Comparison of ENCODE assay signal across 8 cellular contexts in genomic region chr2:218781691-218782528, GRCh38. TPM values are rescaled to one million over a fixed set of nuclear protein-coding genes. Genes with fewer than 3 reads are reported as not detected.
DNase-seq lines count a peak whose midpoint lies in the region; ATAC-seq and TF ChIP-seq lines count a peak whose summit lies in the region.

CYP27A1 (plus strand) TSS chr2:218782147; CDS start chr2:218782183, 36 bp downstream.

- POLR2A ChIA-PET in AG04449 (lab: Yijun Ruan, JAX), result no interaction called here
- POLR2A ChIA-PET in activated CD4-positive, alpha-beta memory T cell treated with anti-CD3 and anti-CD28 coated beads, Interleukin-2, amount 10 ng/mL, durations not matched to agents 7 days and 5 days (lab: Charles Lee), result no interaction called here

- H3K36me3 Mint-ChIP-seq in stimulated activated memory B cell treated with anti-CD40 and anti-IgM and Interleukin-4, amounts not matched to agents 10 μg/mL and 1 μg/mL and 100 μg/mL, for 72 hours, result peaks cover 19% of the 10 kb centered on the region
- H3K36me3 Mint-ChIP-seq in activated CD4-positive, alpha-beta memory T cell treated with anti-CD3 and anti-CD28 coated beads, Interleukin-2, amount 10 ng/mL, durations not matched to agents 7 days and 5 days (ENCODE audit: low read depth), result peaks cover 7% of the 10 kb centered on the region

- H3K27me3 ChIP-seq in HUES64 (ENCODE audit: insufficient read depth, low read length), result peaks cover 37% of the 10 kb centered on the region

- WGBS in HUES64, result under 1% methylated on average over 76 of the region's 76 CpGs

- no peaks in the 10 kb centered on the region for H3K36me3 ChIP-seq in HUES64 (ENCODE audit: insufficient read depth, low read length)

- H3K4me1 ChIP-seq in HUES64 (ENCODE audit: insufficient read depth, low read length), result peaks cover 6% of the 10 kb centered on the region

- no peak within 1 kb of the TSS for H3K27ac ChIP-seq in HUES64 (ENCODE audit: low read depth, low read length)
- peak within 1 kb of the TSS; percentile 84 to 88 for H3K27ac ChIP-seq in coronary artery

- H3K4me3 Mint-ChIP-seq in stimulated activated memory B cell treated with anti-CD40 and anti-IgM and Interleukin-4, amounts not matched to agents 10 μg/mL and 1 μg/mL and 100 μg/mL, for 72 hours, result no peak within 1 kb of the TSS
- H3K4me3 Mint-ChIP-seq in activated CD4-positive, alpha-beta memory T cell treated with anti-CD3 and anti-CD28 coated beads, Interleukin-2, amount 10 ng/mL, durations not matched to agents 7 days and 5 days, result no peak within 1 kb of the TSS

- no peak within 1 kb of the TSS for H3K27ac Mint-ChIP-seq in stimulated activated memory B cell treated with anti-CD40 and anti-IgM and Interleukin-4, amounts not matched to agents 10 μg/mL and 1 μg/mL and 100 μg/mL, for 72 hours
- H3K27ac Mint-ChIP-seq in activated CD4-positive, alpha-beta memory T cell treated with anti-CD3 and anti-CD28 coated beads, Interleukin-2, amount 10 ng/mL, durations not matched to agents 7 days and 5 days, result no peak within 1 kb of the TSS

- H3K4me3 ChIP-seq in AG04449 (ENCODE audit: low read depth, low read length) (peak within 1 kb of the TSS; percentile 58), HUES64 (ENCODE audit: low read length) (peak within 1 kb of the TSS; percentile 65), coronary artery (peak within 1 kb of the TSS; percentile 89)

- peak; percentile 41 for ATAC-seq in stimulated activated memory B cell treated with anti-CD40 and anti-IgM and Interleukin-4, amounts not matched to agents 10 μg/mL and 1 μg/mL and 100 μg/mL, for 72 hours
- ATAC-seq in GM19455 (IDR thresholded peaks at IDR 0.05; ENCODE audit: unreplicated experiment), result no peak

- peaks cover 44% of the 10 kb centered on the region for H3K27me3 Mint-ChIP-seq in stimulated activated memory B cell treated with anti-CD40 and anti-IgM and Interleukin-4, amounts not matched to agents 10 μg/mL and 1 μg/mL and 100 μg/mL, for 72 hours
- H3K27me3 Mint-ChIP-seq in activated CD4-positive, alpha-beta memory T cell treated with anti-CD3 and anti-CD28 coated beads, Interleukin-2, amount 10 ng/mL, durations not matched to agents 7 days and 5 days, result peaks cover 45% of the 10 kb centered on the region

- no peaks in the 10 kb centered on the region for H3K9me3 ChIP-seq in HUES64 (ENCODE audit: insufficient read depth, low read depth, low read length)

- no peaks in the 10 kb centered on the region for H3K4me1 Mint-ChIP-seq in stimulated activated memory B cell treated with anti-CD40 and anti-IgM and Interleukin-4, amounts not matched to agents 10 μg/mL and 1 μg/mL and 100 μg/mL, for 72 hours
- peaks cover 2% of the 10 kb centered on the region for H3K4me1 Mint-ChIP-seq in activated CD4-positive, alpha-beta memory T cell treated with anti-CD3 and anti-CD28 coated beads, Interleukin-2, amount 10 ng/mL, durations not matched to agents 7 days and 5 days

- H3K9ac ChIP-seq in HUES64 (ENCODE audit: low read depth, low read length), result peak within 1 kb of the TSS; percentile 83

- no peak for DNase-seq in AG04449 (ENCODE audit: low read depth, low spot score)
- peak; percentile 78 for DNase-seq in coronary artery (ENCODE audit: low spot score)
- peak; percentile 76 for DNase-seq in left kidney (ENCODE audit: low read depth, low spot score)
- DNase-seq in activated CD4-positive, alpha-beta memory T cell treated with anti-CD3 and anti-CD28 coated beads, Interleukin-2, amount 10 ng/mL, durations not matched to agents 7 days and 5 days, result no peak
- no peak for DNase-seq in SKM-1 treated with dmso at 0.1 percent for 144 hours (lab: John Stamatoyannopoulos, UW; ENCODE audit: unreplicated experiment)

- H3K9me3 Mint-ChIP-seq in stimulated activated memory B cell treated with anti-CD40 and anti-IgM and Interleukin-4, amounts not matched to agents 10 μg/mL and 1 μg/mL and 100 μg/mL, for 72 hours, result peaks cover 4% of the 10 kb centered on the region
- peaks cover 8% of the 10 kb centered on the region for H3K9me3 Mint-ChIP-seq in activated CD4-positive, alpha-beta memory T cell treated with anti-CD3 and anti-CD28 coated beads, Interleukin-2, amount 10 ng/mL, durations not matched to agents 7 days and 5 days

- TF ChIP-seq CTCF in AG04449 (IDR thresholded peaks at IDR 0.05; ENCODE audit: insufficient read depth, low read length, missing control alignments), result no peak
- no peak for TF ChIP-seq CTCF in coronary artery (IDR thresholded peaks at IDR 0.05)

- CTCF ChIA-PET in AG04449 (lab: Yijun Ruan, JAX), result interaction anchor here (0.6 to 1.7 kb wide), 4 partner anchors 10 to 70 kb away, joined by 3 to 4 read pairs (median 4); no protein-coding TSS in a partner anchor
- CTCF ChIA-PET in activated CD4-positive, alpha-beta memory T cell treated with anti-CD3 and anti-CD28 coated beads, Interleukin-2, amount 10 ng/mL, durations not matched to agents 7 days and 5 days (lab: Charles Lee), result no interaction called here

RNA-seq across cellular contexts. Expression of gene CYP27A1, which starts in this region (rescaled TPM):
- polyA plus RNA-seq in HUES64 (2013, experiment 1 of 2), result 2.9 TPM
- 5.3 TPM for polyA plus RNA-seq in HUES64 (2013, experiment 2 of 2)
- not detected for total RNA-seq in activated CD4-positive, alpha-beta memory T cell treated with anti-CD3 and anti-CD28 coated beads, Interleukin-2, amount 10 ng/mL, durations not matched to agents 7 days and 5 days

Comparison
In these comparisons a context has a peak if more than half of its experiments do, and no peak if none do; other contexts are left out.
1. DNase-seq: peak in coronary artery (single experiment) and left kidney (single experiment); none in AG04449 (single experiment), activated CD4-positive, alpha-beta memory T cell treated with anti-CD3 and anti-CD28 coated beads, Interleukin-2, amount 10 ng/mL, durations not matched to agents 7 days and 5 days (single experiment) and SKM-1 treated with dmso at 0.1 percent for 144 hours (single experiment).
2. Peak in every context shown above with its lines, with median percentiles within 50 percentile points of each other: H3K4me3 ChIP-seq.